21 cellular contexts compared by ENCODE assay signal in the genomic region with DNA sequence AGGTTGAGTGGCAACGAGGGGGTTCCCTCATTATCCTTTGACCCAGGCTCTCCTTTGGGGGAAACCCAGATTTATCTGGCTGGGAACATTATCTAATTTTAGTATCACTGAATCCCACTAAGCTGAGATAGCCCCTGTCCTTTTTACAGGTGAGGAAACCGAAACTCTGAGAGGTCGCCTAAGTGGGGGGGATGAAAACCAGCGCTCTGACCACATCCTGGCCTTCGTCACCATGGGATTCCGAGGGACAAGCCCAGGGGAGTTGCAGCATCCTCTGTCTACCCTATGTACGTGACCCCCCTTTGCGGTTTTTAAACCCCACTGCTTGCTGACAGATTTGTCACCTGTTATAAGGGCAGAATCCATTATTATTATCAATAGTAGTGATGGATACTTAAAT.
A peak's percentile ranks its signal among the peaks of the same experiment; 100 is the strongest.
DNase-seq lines count a peak whose midpoint lies in the region; ATAC-seq, FAIRE-seq and TF ChIP-seq lines count a peak whose summit lies in the region.
"Had no signal": no experiment of that assay in that cellular context is flagged by ENCODE, and none has a peak within 500 bp of the region (broad histone marks: within the 10 kb centered on the region; RNA-seq: fewer than 3 reads in every experiment).

No MANE protein-coding gene starts in this region.

- FAIRE-seq in GM12891 (lab: Jason Lieb, UNC), result peak; percentile 89
- peak; percentile 95 for FAIRE-seq in GM19239 (lab: Jason Lieb, UNC)
- no peak for FAIRE-seq in kidney (lab: Jason Lieb, UNC)
- FAIRE-seq: H54 had no signal

- H3K27ac ChIP-seq in right atrium auricular region (no peak overlapping the region), kidney (ENCODE audit: low read depth in 2 of 2, low read length in 2 of 2) (no peak overlapping the region)
- H3K27ac ChIP-seq: esophagus squamous epithelium, HL-60, uterus had no signal

- H3K9me3 ChIP-seq in right atrium auricular region, result no peaks in the 10 kb centered on the region
- H3K9me3 ChIP-seq in kidney (ENCODE audit: control insufficient read depth in 1 of 2, low read length in 2 of 2), result no peaks in the 10 kb centered on the region
- H3K9me3 ChIP-seq: esophagus squamous epithelium, uterus had no signal

- TF ChIP-seq POLR2A in GM12891 (IDR thresholded peaks at IDR 0.05; ENCODE audit: low read depth, low read length), result no peak

- no peak overlapping the region for H3K4me3 ChIP-seq in right atrium auricular region
- no peak overlapping the region for H3K4me3 ChIP-seq in kidney (ENCODE audit: low read length in 2 of 2)
- H3K4me3 ChIP-seq: esophagus squamous epithelium, uterus had no signal

- no peaks in the 10 kb centered on the region for H3K27me3 ChIP-seq in right atrium auricular region
- H3K27me3 ChIP-seq: uterus had no signal

- no peak for DNase-seq in GM12891 (ENCODE audit: insufficient read length, low spot score)
- no peak for DNase-seq in GM19239 (ENCODE audit: insufficient read length, low spot score)
- DNase-seq in stimulated activated CD4-positive, alpha-beta T cell treated with anti-CD3 and anti-CD28 coated beads, Interleukin-4, amount 100 ng/mL, for 1 hour, result no peak
- DNase-seq in right atrium auricular region (ENCODE audit: low spot score), result no peak
- no peak for DNase-seq in left cardiac atrium
- no peak for DNase-seq in kidney
- DNase-seq: activated CD4-positive, alpha-beta T cell treated with anti-CD3 and anti-CD28 coated beads, Interleukin-2, amount 50 U/mL, for 1 hour; anterior cingulate cortex; DMS153; esophagus squamous epithelium; Kasumi-1; left ventricle myocardium superior; naive B cell; NCI-H1930; NCI-H526 treated with DMSO at 0.1 percent for 48 hours; stimulated activated CD4-positive, alpha-beta T cell treated with anti-CD3 and anti-CD28 coated beads, Interleukin-2, amount 100 ng/mL, for 48 hours; uterus had no signal

- ATAC-seq in HG02588 (IDR thresholded peaks at IDR 0.05; ENCODE audit: unreplicated experiment), result peak; percentile 46
- ATAC-seq in HG03378 (IDR thresholded peaks at IDR 0.05; ENCODE audit: unreplicated experiment), result peak; percentile 55
- ATAC-seq in left cardiac atrium, result no peak
- ATAC-seq: left ventricle myocardium superior had no signal

- no peaks in the 10 kb centered on the region for H3K4me1 ChIP-seq in right atrium auricular region
- no peaks in the 10 kb centered on the region for H3K4me1 ChIP-seq in kidney (ENCODE audit: control insufficient read depth in 1 of 2, insufficient read depth in 1 of 2, low read depth in 1 of 2, low read length in 2 of 2)
- H3K4me1 ChIP-seq: esophagus squamous epithelium, uterus had no signal

- H3K36me3 ChIP-seq in right atrium auricular region (no peaks in the 10 kb centered on the region), kidney (ENCODE audit: control insufficient read depth in 1 of 2, insufficient read depth in 2 of 2, low read length in 2 of 2) (no peaks in the 10 kb centered on the region)
- H3K36me3 ChIP-seq: esophagus squamous epithelium, uterus had no signal

- TF ChIP-seq CTCF in right atrium auricular region (IDR thresholded peaks at IDR 0.05), result no peak
- TF ChIP-seq CTCF in kidney (IDR thresholded peaks at IDR 0.05; ENCODE audit: borderline replicate concordance, extremely low read depth, insufficient read depth), result no peak

- H3K9ac ChIP-seq in kidney (ENCODE audit: low read length in 2 of 2), result no peak overlapping the region

- intact Hi-C loops in left cardiac atrium (cut with DNase I), result no loop called here
- intact Hi-C loops in kidney (cut with DNase I), result no loop called here

TF ChIP-seq in GM12891, 5 proteins besides CTCF, POLR2A, EP300 and RAD21:
- TF ChIP-seq POLR2AphosphoS5 (IDR thresholded peaks at IDR 0.05; ENCODE audit: low read depth, low read length), result no peak
- no peak for TF ChIP-seq PAX5 (IDR thresholded peaks at IDR 0.05; ENCODE audit: insufficient read depth, low read length, severe bottlenecking)
- peak; percentile 86 for TF ChIP-seq POU2F2 (IDR thresholded peaks at IDR 0.05; ENCODE audit: low read depth, low read length)
- no peak for TF ChIP-seq SPI1 (IDR thresholded peaks at IDR 0.05; ENCODE audit: low read depth, low read length)

Comparison
In these comparisons a context has a peak if more than half of its experiments do, and no peak if none do; other contexts are left out.
1. ATAC-seq: peak in HG02588 (single experiment) and HG03378 (single experiment); none in left cardiac atrium (0 of 2).